Comparison of ENCODE assay signal across 1 cellular context in the genomic region with DNA sequence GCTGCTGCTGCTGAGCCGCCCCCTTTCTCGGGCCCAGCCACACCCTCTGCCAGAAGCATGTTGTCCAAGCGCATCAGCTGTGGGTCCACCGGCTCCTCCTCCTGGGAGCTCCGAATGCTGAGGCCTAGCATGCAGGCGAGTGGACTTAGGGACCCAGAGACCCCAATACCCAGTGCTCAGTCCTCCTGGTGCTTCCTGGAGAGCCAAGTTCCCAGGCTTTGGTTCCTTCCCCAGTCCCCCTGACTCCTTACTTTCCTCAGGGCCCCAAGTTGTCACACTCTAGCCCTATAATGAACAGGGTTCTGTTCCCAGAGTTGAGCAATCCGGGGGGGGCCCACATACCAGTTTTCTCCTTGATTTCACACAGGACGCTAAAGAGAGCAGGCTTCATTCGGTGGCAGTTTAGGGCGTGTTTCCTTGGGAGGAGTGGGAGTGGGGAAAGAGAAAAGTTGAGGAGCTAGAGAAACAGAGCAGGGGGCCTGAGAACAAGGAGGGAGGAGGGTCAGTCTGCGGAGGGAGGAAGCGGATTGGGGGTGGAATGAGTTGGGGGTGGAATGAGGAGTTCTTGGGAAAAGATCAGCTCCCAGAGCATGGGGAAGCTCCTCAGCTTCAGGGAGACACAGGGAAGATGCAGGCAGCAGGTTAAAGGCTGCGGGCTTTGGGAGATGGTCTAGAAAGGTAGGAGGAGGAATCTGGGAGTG.
TF ChIP-seq lines count a peak whose summit lies in the region.

No MANE protein-coding gene starts in this region.

TF ChIP-seq in endothelial cell of umbilical vein, 7 proteins besides CTCF, POLR2A, EP300 and RAD21:
- TF ChIP-seq MYC (IDR thresholded peaks at IDR 0.05; ENCODE audit: low read depth, low read length) = no peak
- no peak for TF ChIP-seq GATA2 (IDR thresholded peaks at IDR 0.05; ENCODE audit: insufficient read depth, insufficient read length, low read depth, low read length)
- no peak for TF ChIP-seq FOS (IDR thresholded peaks at IDR 0.05; ENCODE audit: borderline replicate concordance, insufficient read depth, low read length)
- no peak for TF ChIP-seq POLR2AphosphoS5 (IDR thresholded peaks at IDR 0.05; ENCODE audit: insufficient read depth, low read depth, low read length)
- TF ChIP-seq EZH2 (IDR thresholded peaks at IDR 0.05; ENCODE audit: borderline replicate concordance, low read depth, low read length, severe bottlenecking) = no peak
- TF ChIP-seq MAX (IDR thresholded peaks at IDR 0.05; ENCODE audit: insufficient read depth, insufficient read length) = no peak
- TF ChIP-seq JUN (IDR thresholded peaks at IDR 0.05; ENCODE audit: borderline replicate concordance, insufficient read depth, insufficient read length, low read depth) = no peak
